Comparison of ENCODE assay signal across 30 cellular contexts in genomic region chr14:82079553-82079952, GRCh38.
"Had no signal": no experiment of that assay in that cellular context is flagged by ENCODE, and none has a peak within 500 bp of the region (broad histone marks: within the 10 kb centered on the region; RNA-seq: fewer than 3 reads in every experiment).

No MANE protein-coding gene starts in this region.

- H3K4me3 ChIP-seq: ovary, psoas muscle, right lobe of liver, sigmoid colon, stomach, thoracic aorta, thyroid gland, tibial nerve, upper lobe of left lung, vagina had no signal

- DNase-seq: nephron progenitor cell; nucleus accumbens; ovary; posterior cingulate gyrus; psoas muscle; right cardiac atrium; right lobe of liver; sigmoid colon; small intestine; stimulated activated CD4-positive, alpha-beta T cell treated with anti-CD3 and anti-CD28 coated beads, Interleukin-15, amount 100 ng/mL, for 24 hours; stimulated activated CD4-positive, alpha-beta T cell treated with anti-CD3 and anti-CD28 coated beads, Interleukin-2, amount 100 ng/mL, for 24 hours; stimulated activated CD4-positive, alpha-beta T cell treated with anti-CD3 and anti-CD28 coated beads, Interleukin-2, amount 100 ng/mL, for 48 hours; stimulated activated CD4-positive, alpha-beta T cell treated with anti-CD3 and anti-CD28 coated beads, Interleukin-4, amount 100 ng/mL, for 24 hours; stimulated activated naive B cell treated with anti-CD40 and anti-IgM and Interleukin-4, amounts not matched to agents 10 μg/mL and 1 μg/mL and 100 μg/mL, for 72 hours; stimulated activated naive CD4-positive, alpha-beta T cell treated with Interleukin-2 at 50 U/mL for 16 hours; stomach; thyroid gland; trophoblast cell; upper lobe of left lung had no signal

- H3K9me3 Mint-ChIP-seq: nephron progenitor cell, neural crest cell had no signal

- H3K9ac ChIP-seq: parathyroid adenoma had no signal

- H3K9me3 ChIP-seq: neutrophil, ovary, psoas muscle, right lobe of liver, sigmoid colon, thoracic aorta, thyroid gland, tibial nerve, upper lobe of left lung, vagina had no signal

- H3K4me1 Mint-ChIP-seq: nephron progenitor cell; neural crest cell; stimulated activated effector memory CD8-positive, alpha-beta T cell treated with anti-CD3 and anti-CD28 coated beads, Interleukin-12 subunit alpha, Interleukin-12 subunit beta, amount 100 ng/mL, for 72 hours; stimulated activated naive B cell treated with anti-CD40 and anti-IgM and Interleukin-4, amounts not matched to agents 10 μg/mL and 1 μg/mL and 100 μg/mL, for 72 hours had no signal

- ATAC-seq: natural killer cell treated with Interleukin-12 subunit alpha and Interleukin-12 subunit beta and Interleukin-15 and Interleukin-18, amount 100 ng/mL, for 72 hours; psoas muscle; right cardiac atrium; right lobe of liver; stimulated activated effector memory CD8-positive, alpha-beta T cell treated with anti-CD3 and anti-CD28 coated beads, Interleukin-12 subunit alpha, Interleukin-12 subunit beta, amount 100 ng/mL, for 72 hours; stimulated activated naive B cell treated with anti-CD40 and anti-IgM and Interleukin-4, amounts not matched to agents 10 μg/mL and 1 μg/mL and 100 μg/mL, for 72 hours had no signal

- H2AFZ ChIP-seq: parathyroid adenoma had no signal

- H3K36me3 ChIP-seq: neutrophil, ovary, right lobe of liver, sigmoid colon, stomach, thoracic aorta, thyroid gland, tibial nerve, upper lobe of left lung, vagina had no signal

- H3K4me3 Mint-ChIP-seq: natural killer cell treated with Interleukin-12 subunit alpha and Interleukin-12 subunit beta and Interleukin-15 and Interleukin-18, amount 100 ng/mL, for 72 hours; nephron progenitor cell; neural crest cell; stimulated activated effector memory CD8-positive, alpha-beta T cell treated with anti-CD3 and anti-CD28 coated beads, Interleukin-12 subunit alpha, Interleukin-12 subunit beta, amount 100 ng/mL, for 72 hours; stimulated activated naive B cell treated with anti-CD40 and anti-IgM and Interleukin-4, amounts not matched to agents 10 μg/mL and 1 μg/mL and 100 μg/mL, for 72 hours; stimulated activated naive CD8-positive, alpha-beta T cell treated with anti-CD3 and anti-CD28 coated beads, Interleukin-15, Interleukin-2, amounts not matched to agents 100 ng/mL and 50 ng/mL, for 24 hours had no signal

- H3K27ac Mint-ChIP-seq: natural killer cell treated with Interleukin-12 subunit alpha and Interleukin-12 subunit beta and Interleukin-15 and Interleukin-18, amount 100 ng/mL, for 72 hours; nephron progenitor cell; progenitor cell of endocrine pancreas; stimulated activated effector memory CD8-positive, alpha-beta T cell treated with anti-CD3 and anti-CD28 coated beads, Interleukin-12 subunit alpha, Interleukin-12 subunit beta, amount 100 ng/mL, for 72 hours; stimulated activated naive B cell treated with anti-CD40 and anti-IgM and Interleukin-4, amounts not matched to agents 10 μg/mL and 1 μg/mL and 100 μg/mL, for 72 hours; stimulated activated naive CD8-positive, alpha-beta T cell treated with anti-CD3 and anti-CD28 coated beads, Interleukin-15, Interleukin-2, amounts not matched to agents 100 ng/mL and 50 ng/mL, for 24 hours had no signal

- H3K4me1 ChIP-seq: parathyroid adenoma, psoas muscle, right lobe of liver, sigmoid colon, stomach, thyroid gland, tibial nerve, upper lobe of left lung, vagina had no signal

- H3K79me2 ChIP-seq: parathyroid adenoma had no signal

- H3K27me3 ChIP-seq: neutrophil, ovary, right lobe of liver, sigmoid colon, stomach, thyroid gland, tibial nerve, upper lobe of left lung, vagina had no signal

- H3K36me3 Mint-ChIP-seq: natural killer cell treated with Interleukin-12 subunit alpha and Interleukin-12 subunit beta and Interleukin-15 and Interleukin-18, amount 100 ng/mL, for 72 hours; stimulated activated effector memory CD8-positive, alpha-beta T cell treated with anti-CD3 and anti-CD28 coated beads, Interleukin-12 subunit alpha, Interleukin-12 subunit beta, amount 100 ng/mL, for 72 hours; stimulated activated naive B cell treated with anti-CD40 and anti-IgM and Interleukin-4, amounts not matched to agents 10 μg/mL and 1 μg/mL and 100 μg/mL, for 72 hours had no signal

- H3K27ac ChIP-seq: neutrophil, ovary, parathyroid adenoma, psoas muscle, right lobe of liver, sigmoid colon, stomach, thoracic aorta, thyroid gland, tibial nerve, upper lobe of left lung, vagina had no signal

- FAIRE-seq: small intestine, urothelium cell line had no signal

- H3K27me3 Mint-ChIP-seq: natural killer cell treated with Interleukin-12 subunit alpha and Interleukin-12 subunit beta and Interleukin-15 and Interleukin-18, amount 100 ng/mL, for 72 hours; stimulated activated naive B cell treated with anti-CD40 and anti-IgM and Interleukin-4, amounts not matched to agents 10 μg/mL and 1 μg/mL and 100 μg/mL, for 72 hours; stimulated activated naive CD8-positive, alpha-beta T cell treated with anti-CD3 and anti-CD28 coated beads, Interleukin-15, Interleukin-2, amounts not matched to agents 100 ng/mL and 50 ng/mL, for 24 hours had no signal
